In the genomic region with DNA sequence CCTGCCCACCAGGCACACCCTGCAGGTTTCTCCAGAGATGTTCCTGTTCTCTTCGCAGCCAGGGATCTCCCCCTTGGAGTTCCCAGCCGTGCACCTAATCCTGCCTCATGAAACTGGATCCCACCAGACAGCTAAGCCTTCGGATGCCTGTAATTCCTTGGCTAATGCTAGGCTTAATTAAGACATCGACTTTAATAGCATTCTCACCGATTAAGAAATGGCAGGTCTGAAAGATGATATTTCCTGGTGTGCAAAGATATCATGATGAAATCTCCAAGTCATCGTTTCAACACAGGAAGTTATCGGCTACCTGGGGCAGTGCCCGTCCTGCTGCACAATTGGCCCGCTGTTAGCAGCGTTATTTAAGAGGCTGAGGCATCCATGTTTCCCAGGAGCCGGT, we compare ENCODE assay signal across 25 cellular contexts. TPM values are rescaled to one million over a fixed set of nuclear protein-coding genes. Genes with fewer than 3 reads are reported as not detected.
DNase-seq lines count a peak whose midpoint lies in the region; ATAC-seq and TF ChIP-seq lines count a peak whose summit lies in the region.
"Had no signal": no experiment of that assay in that cellular context is flagged by ENCODE, and none has a peak within 500 bp of the region (broad histone marks: within the 10 kb centered on the region; RNA-seq: fewer than 3 reads in every experiment).

No MANE protein-coding gene starts in this region.

- no peak overlapping the region for H3K4me2 ChIP-seq in mammary epithelial cell (ENCODE audit: insufficient read depth, low read depth, low read length)

- H3K79me2 ChIP-seq in mammary epithelial cell (ENCODE audit: insufficient read depth, low read length) = no peaks in the 10 kb centered on the region

- H3K4me3 ChIP-seq in mammary epithelial cell (replicated peaks in 1 of 3; ENCODE audit: insufficient read depth in 1 of 3, low read depth in 2 of 3, low read length in 3 of 3) = no peak overlapping the region
- H3K4me3 ChIP-seq: GM12878, lung, right lobe of liver had no signal

- TF ChIP-seq RAD21 in Ishikawa (IDR thresholded peaks at IDR 0.05; ENCODE audit: low read depth) = peak; percentile 7; the same call in 1 of the 2 replicates

- TF ChIP-seq CTCF in mammary epithelial cell (conservative IDR thresholded peaks at IDR 0.05 in 1 of 2, IDR thresholded peaks at IDR 0.05 in 1 of 2; ENCODE audit: extremely low read depth in 1 of 2, insufficient read depth in 1 of 2, low read depth in 1 of 2, low read length in 2 of 2) = no peak

- peak overlapping the region; percentile 85 for H2AFZ ChIP-seq in mammary epithelial cell (ENCODE audit: low read depth, low read length)

- ATAC-seq in HG02623 (IDR thresholded peaks at IDR 0.05; ENCODE audit: unreplicated experiment) (no peak), GM21381 (IDR thresholded peaks at IDR 0.05; ENCODE audit: unreplicated experiment) (no peak)
- ATAC-seq: GM12878; right lobe of liver; stimulated activated naive B cell treated with anti-CD40 and anti-IgM and Interleukin-4, amounts not matched to agents 10 μg/mL and 1 μg/mL and 100 μg/mL, for 72 hours; T-helper 17 cell had no signal

- H3K36me3 ChIP-seq in mammary epithelial cell (ENCODE audit: insufficient read depth, low read length) = no peaks in the 10 kb centered on the region
- H3K36me3 ChIP-seq: brain microvascular endothelial cell, right lobe of liver had no signal

- no peak overlapping the region for H3K27ac ChIP-seq in mammary epithelial cell (ENCODE audit: insufficient read depth, low read depth, low read length)
- H3K27ac ChIP-seq: brain microvascular endothelial cell, right lobe of liver, VCaP had no signal

- no peaks in the 10 kb centered on the region for H4K20me1 ChIP-seq in mammary epithelial cell (ENCODE audit: insufficient read depth, low read length)

- in situ Hi-C loops in mammary epithelial cell (cut with MboI; ENCODE audit: low sequenced_read_pairs in 2 of 2) = no loop called here

- intact Hi-C loops in mammary epithelial cell (cut with micrococcal nuclease) = loop anchor here (1.0 kb wide), 1 partner anchor 307 kb away; no protein-coding TSS in a partner anchor

- no peaks in the 10 kb centered on the region for H3K9me3 ChIP-seq in mammary epithelial cell (replicated peaks; ENCODE audit: insufficient read depth, low read length)
- H3K9me3 ChIP-seq: right lobe of liver had no signal

- BruUV-seq in mammary epithelial cell (replicated peaks; lab: Mats Ljungman, UMichigan) = no TSS peak

- H3K9ac ChIP-seq in mammary epithelial cell (ENCODE audit: insufficient read depth, low read length) = no peak overlapping the region

- dilution Hi-C loops in mammary epithelial cell (cut with HindIII; ENCODE audit: low sequenced_read_pairs) = no loop called here

- WGBS in mammary epithelial cell (ENCODE audit: low coverage, missing lambda C conversion rate) = 24% methylated on average over 10 of the region's 11 CpGs

- H3K4me1 ChIP-seq in mammary epithelial cell (ENCODE audit: insufficient read depth, low read length) = peaks cover 7% of the 10 kb centered on the region
- H3K4me1 ChIP-seq: right lobe of liver had no signal

- DNase-seq in AG08395 (ENCODE audit: low spot score) (peak; percentile 13), mammary epithelial cell (no peak), left kidney (ENCODE audit: low read depth, low spot score) (peak; percentile 58), LoVo (ENCODE audit: low spot score) (no peak), RPMI8226 (no peak)
- DNase-seq: activated CD8-positive, alpha-beta memory T cell treated with anti-CD3 and anti-CD28 coated beads, Interleukin-2, amount 50 U/mL, for 4 hours; brain microvascular endothelial cell; CD4-positive, alpha-beta T cell; cortex of kidney; DMS53; Karpas-422; kidney; NCI-H1092; NCI-H2029 treated with DMSO at 0.1 percent for 48 hours; NCI-H510A treated with DMSO at 0.1 percent for 48 hours; right lobe of liver; SHP77 treated with DMSO at 0.1 percent for 48 hours; stimulated activated naive B cell treated with anti-CD40 and anti-IgM and Interleukin-4, amounts not matched to agents 10 μg/mL and 1 μg/mL and 100 μg/mL, for 72 hours; T-helper 17 cell had no signal

- H3K27me3 ChIP-seq in mammary epithelial cell (ENCODE audit: insufficient read depth, low read length) = no peaks in the 10 kb centered on the region
- H3K27me3 ChIP-seq: brain microvascular endothelial cell, right lobe of liver had no signal

- CTCF ChIA-PET in mammary epithelial cell (lab: Charles Lee; ENCODE audit: low non-redundant PET) = no interaction called here

- TF ChIP-seq EP300 in Ishikawa (IDR thresholded peaks at IDR 0.05; ENCODE audit: borderline replicate concordance) = peak; percentile 79

TF ChIP-seq in Ishikawa, 13 proteins besides CTCF, POLR2A, EP300 and RAD21:
- TF ChIP-seq CEBPB (IDR thresholded peaks at IDR 0.05) (peak; percentile 79), USF1 (IDR thresholded peaks at IDR 0.05) (no peak), TCF12 (IDR thresholded peaks at IDR 0.05; ENCODE audit: low read depth) (peak; percentile 54), CREB1 (IDR thresholded peaks at IDR 0.05; ENCODE audit: low read depth) (0 out of 2 replicates have a peak, but pooled peaks have one; percentile 16), TAF1 (IDR thresholded peaks at IDR 0.05; ENCODE audit: low read depth) (no peak), NFIC (IDR thresholded peaks at IDR 0.05) (peak; percentile 47; the same call in 1 of the 2 replicates), TEAD4 (IDR thresholded peaks at IDR 0.05) (peak; percentile 78), FOXM1 (IDR thresholded peaks at IDR 0.05; ENCODE audit: borderline replicate concordance, low read depth) (peak; percentile 35; the same call in 1 of the 2 replicates)
TF ChIP-seq in Ishikawa: peak in this region for 6.

RNA-seq across cellular contexts. Expression of gene CCND1, which starts 41.5 kb away (rescaled TPM):
- total RNA-seq in mammary epithelial cell = 100 to 1,000 TPM; 358 to 706 TPM
- 244 TPM for polyA plus RNA-seq in mammary epithelial cell
- 376 TPM for polyA minus RNA-seq in mammary epithelial cell

Comparison
In these comparisons a context has a peak if more than half of its experiments do, and no peak if none do; other contexts are left out.
1. DNase-seq: peak in AG08395 (single experiment) and left kidney (single experiment); none in mammary epithelial cell (single experiment), LoVo (single experiment) and RPMI8226 (single experiment).